In the genomic region with DNA sequence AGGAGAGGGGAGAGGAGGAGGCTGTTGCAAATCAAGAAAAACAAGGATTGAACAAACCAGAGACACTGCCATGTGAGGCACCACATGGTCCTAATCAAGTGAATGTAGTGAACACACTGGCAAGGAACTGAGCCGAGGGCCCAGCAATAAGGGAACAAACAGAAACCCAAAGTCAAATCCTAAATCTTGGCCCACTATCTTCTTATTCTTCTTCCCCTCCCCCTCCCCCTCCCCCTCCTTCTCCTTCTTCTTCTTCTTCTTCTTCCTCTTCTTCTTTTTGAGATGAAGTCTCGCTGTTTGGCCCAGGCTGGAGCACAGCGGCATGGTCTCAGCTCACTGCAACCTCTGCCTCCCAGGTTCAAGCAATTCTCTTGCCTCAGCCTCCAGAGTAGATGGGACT, we compare ENCODE assay signal across 27 cellular contexts.
"Had no signal": no experiment of that assay in that cellular context is flagged by ENCODE, and none has a peak within 500 bp of the region (broad histone marks: within the 10 kb centered on the region; RNA-seq: fewer than 3 reads in every experiment).

No MANE protein-coding gene starts in this region.

- H3K36me3 ChIP-seq: stomach, suprapubic skin, thoracic aorta, thyroid gland, tibial artery, tibial nerve, transverse colon, upper lobe of left lung, upper lobe of right lung, uterus, vagina had no signal

- H3K27ac Mint-ChIP-seq: stimulated activated effector memory CD8-positive, alpha-beta T cell treated with anti-CD3 and anti-CD28 coated beads, Interleukin-12 subunit alpha, Interleukin-12 subunit beta, amount 100 ng/mL, for 72 hours; stimulated activated memory B cell treated with anti-CD40 and anti-IgM and Interleukin-4, amounts not matched to agents 10 μg/mL and 1 μg/mL and 100 μg/mL, for 72 hours; stimulated activated naive CD8-positive, alpha-beta T cell treated with anti-CD3 and anti-CD28 coated beads, Interleukin-15, amount 100 ng/mL, for 72 hours; stimulated activated naive CD8-positive, alpha-beta T cell treated with anti-CD3 and anti-CD28 coated beads, Interleukin-15, Interleukin-2, amounts not matched to agents 100 ng/mL and 50 ng/mL, for 24 hours; type B pancreatic cell had no signal

- ATAC-seq: stimulated activated effector memory CD8-positive, alpha-beta T cell treated with anti-CD3 and anti-CD28 coated beads, Interleukin-12 subunit alpha, Interleukin-12 subunit beta, amount 100 ng/mL, for 72 hours; stimulated activated naive CD8-positive, alpha-beta T cell treated with anti-CD3 and anti-CD28 coated beads, Interleukin-15, amount 100 ng/mL, for 72 hours; stimulated activated naive CD8-positive, alpha-beta T cell treated with anti-CD3 and anti-CD28 coated beads, Interleukin-15, Interleukin-2, amounts not matched to agents 100 U/mL and 50 U/mL, for 24 hours; upper lobe of right lung had no signal

- H3K4me3 ChIP-seq: stomach, suprapubic skin, testis, thoracic aorta, thyroid gland, tibial artery, tibial nerve, transverse colon, upper lobe of left lung, upper lobe of right lung, uterus, vagina had no signal

- H3K27ac ChIP-seq: suprapubic skin, testis, thoracic aorta, thyroid gland, tibial artery, tibial nerve, transverse colon, uterus, vagina had no signal

- H3K9me3 ChIP-seq: stomach, suprapubic skin, testis, thoracic aorta, thyroid gland, tibial artery, tibial nerve, transverse colon, upper lobe of left lung, upper lobe of right lung, uterus, vagina had no signal

- H3K36me3 Mint-ChIP-seq: stimulated activated effector memory CD8-positive, alpha-beta T cell treated with anti-CD3 and anti-CD28 coated beads, Interleukin-12 subunit alpha, Interleukin-12 subunit beta, amount 100 ng/mL, for 72 hours; stimulated activated memory B cell treated with anti-CD40 and anti-IgM and Interleukin-4, amounts not matched to agents 10 μg/mL and 1 μg/mL and 100 μg/mL, for 72 hours had no signal

- DNase-seq: stimulated activated CD4-positive, alpha-beta T cell treated with anti-CD3 and anti-CD28 coated beads, Interleukin-2, amount 100 ng/mL, for 48 hours; stimulated activated CD4-positive, alpha-beta T cell treated with anti-CD3 and anti-CD28 coated beads, Interleukin-4, amount 100 ng/mL, for 1 hour; stimulated activated CD4-positive, alpha-beta T cell treated with anti-CD3 and anti-CD28 coated beads, Interleukin-4, amount 100 ng/mL, for 24 hours; stimulated activated CD4-positive, alpha-beta T cell treated with anti-CD3 and anti-CD28 coated beads, Interleukin-4, amount 100 ng/mL, for 4 hours; stimulated activated CD8-positive, alpha-beta memory T cell treated with anti-CD3 and anti-CD28 coated beads, Interleukin-4, amount 100 ng/mL, for 48 hours; stimulated activated naive CD4-positive, alpha-beta T cell; stimulated activated naive CD4-positive, alpha-beta T cell treated with Interleukin-2 at 50 U/mL for 16 hours; stimulated activated naive CD8-positive, alpha-beta T cell treated with anti-CD3 and anti-CD28 coated beads, Interleukin-15, amount 100 ng/mL, for 72 hours; stimulated activated naive CD8-positive, alpha-beta T cell treated with anti-CD3 and anti-CD28 coated beads, Interleukin-15, Interleukin-2, amounts not matched to agents 100 U/mL and 50 U/mL, for 24 hours; stomach; substantia nigra; testis; thyroid gland; tibial artery; transverse colon; upper lobe of left lung; upper lobe of right lung; uterus had no signal

- H3K4me3 Mint-ChIP-seq: stimulated activated effector memory CD8-positive, alpha-beta T cell treated with anti-CD3 and anti-CD28 coated beads, Interleukin-12 subunit alpha, Interleukin-12 subunit beta, amount 100 ng/mL, for 72 hours; stimulated activated memory B cell treated with anti-CD40 and anti-IgM and Interleukin-4, amounts not matched to agents 10 μg/mL and 1 μg/mL and 100 μg/mL, for 72 hours; stimulated activated naive CD8-positive, alpha-beta T cell treated with anti-CD3 and anti-CD28 coated beads, Interleukin-15, amount 100 ng/mL, for 72 hours; stimulated activated naive CD8-positive, alpha-beta T cell treated with anti-CD3 and anti-CD28 coated beads, Interleukin-15, Interleukin-2, amounts not matched to agents 100 ng/mL and 50 ng/mL, for 24 hours; type B pancreatic cell had no signal

- H3K9me3 Mint-ChIP-seq: stimulated activated effector memory CD8-positive, alpha-beta T cell treated with anti-CD3 and anti-CD28 coated beads, Interleukin-12 subunit alpha, Interleukin-12 subunit beta, amount 100 ng/mL, for 72 hours; stimulated activated naive CD8-positive, alpha-beta T cell treated with anti-CD3 and anti-CD28 coated beads, Interleukin-15, Interleukin-2, amounts not matched to agents 100 ng/mL and 50 ng/mL, for 24 hours had no signal

- H3K27me3 ChIP-seq: stomach, suprapubic skin, testis, thyroid gland, tibial artery, tibial nerve, transverse colon, upper lobe of left lung, upper lobe of right lung, uterus, vagina had no signal

- FAIRE-seq: urothelium cell line had no signal

- H3K4me1 ChIP-seq: suprapubic skin, uterus, vagina had no signal

- H3K4me1 Mint-ChIP-seq: stimulated activated effector memory CD8-positive, alpha-beta T cell treated with anti-CD3 and anti-CD28 coated beads, Interleukin-12 subunit alpha, Interleukin-12 subunit beta, amount 100 ng/mL, for 72 hours; stimulated activated memory B cell treated with anti-CD40 and anti-IgM and Interleukin-4, amounts not matched to agents 10 μg/mL and 1 μg/mL and 100 μg/mL, for 72 hours; stimulated activated naive CD8-positive, alpha-beta T cell treated with anti-CD3 and anti-CD28 coated beads, Interleukin-15, amount 100 ng/mL, for 72 hours had no signal

- H3K27me3 Mint-ChIP-seq: stimulated activated naive CD8-positive, alpha-beta T cell treated with anti-CD3 and anti-CD28 coated beads, Interleukin-15, amount 100 ng/mL, for 72 hours; stimulated activated naive CD8-positive, alpha-beta T cell treated with anti-CD3 and anti-CD28 coated beads, Interleukin-15, Interleukin-2, amounts not matched to agents 100 ng/mL and 50 ng/mL, for 24 hours; type B pancreatic cell had no signal
